Comparison of ENCODE assay signal across 29 cellular contexts in the genomic region with DNA sequence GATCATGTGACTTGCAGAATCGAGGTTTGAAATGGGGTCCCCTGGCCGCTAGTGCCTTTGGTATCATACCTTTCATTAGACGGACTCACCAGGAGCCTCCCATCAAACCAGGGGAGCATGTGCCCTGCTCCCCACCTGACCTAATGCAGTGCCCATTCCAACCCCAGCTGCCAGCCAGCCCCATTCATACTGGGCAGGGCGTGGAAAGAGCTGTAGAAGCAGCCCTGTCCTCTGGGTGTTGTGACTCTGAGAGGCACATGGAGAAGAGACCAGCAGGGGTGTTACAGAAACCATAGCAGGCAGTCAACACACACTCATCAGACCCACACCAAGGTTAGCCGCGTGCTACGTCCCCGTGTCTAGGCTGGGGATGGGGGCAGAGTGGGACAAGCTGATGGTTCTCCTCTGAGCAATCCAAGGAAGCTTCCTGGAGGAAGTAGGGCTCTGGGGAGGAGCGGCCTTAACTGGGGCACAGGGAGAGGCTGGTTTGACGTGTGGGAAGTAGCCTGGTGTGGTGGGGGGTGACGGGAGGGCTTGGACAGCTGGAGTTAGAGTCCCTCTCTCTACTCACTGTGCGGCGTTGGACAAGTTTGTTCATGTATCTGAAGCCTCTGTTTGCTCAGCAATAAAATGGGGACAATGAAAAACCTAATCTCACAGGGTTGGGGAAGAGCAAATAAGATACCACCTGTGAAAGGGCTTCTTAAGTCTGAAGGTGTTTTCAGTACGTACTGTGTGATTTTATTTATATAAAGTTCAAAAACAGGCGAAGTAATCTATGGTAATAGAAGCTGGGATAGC. TPM values are rescaled to one million over a fixed set of nuclear protein-coding genes. Genes with fewer than 3 reads are reported as not detected.
DNase-seq lines count a peak whose midpoint lies in the region; ATAC-seq and TF ChIP-seq lines count a peak whose summit lies in the region.
"Had no signal": no experiment of that assay in that cellular context is flagged by ENCODE, and none has a peak within 500 bp of the region (broad histone marks: within the 10 kb centered on the region; RNA-seq: fewer than 3 reads in every experiment).

No MANE protein-coding gene starts in this region.

- H2BK15ac ChIP-seq in IMR-90 (ENCODE audit: low read depth, low read length): no peak overlapping the region

- H2BK20ac ChIP-seq in IMR-90 (ENCODE audit: low read depth, low read length): no peak overlapping the region

- peaks cover 0 to 2% (median 0%) of the 10 kb centered on the region in 7 donors for H3K9me3 Mint-ChIP-seq in CD14-positive monocyte
- H3K9me3 Mint-ChIP-seq: activated CD8-positive, alpha-beta T cell treated with anti-CD3 and anti-CD28 coated beads for 36 hours; activated T-helper 17 cell treated with anti-CD3 and anti-CD28 coated beads, Interleukin-2, amount 50 U/mL, for 72 hours; nephron progenitor cell; stimulated activated effector memory CD8-positive, alpha-beta T cell treated with anti-CD3 and anti-CD28 coated beads, Interleukin-12 subunit alpha, Interleukin-12 subunit beta, amount 100 ng/mL, for 72 hours; type B pancreatic cell had no signal

- H3K4me1 ChIP-seq in IMR-90 (ENCODE audit: control insufficient read depth, insufficient read depth, low read length) (peaks cover 6% of the 10 kb centered on the region; the same call in 1 of the 2 replicates), OCI-LY7 (ENCODE audit: insufficient read depth, low read length, poor library complexity, severe bottlenecking) (no peaks in the 10 kb centered on the region)

- H3K27ac ChIP-seq in IMR-90 (ENCODE audit: insufficient read depth, low read length) (no peak overlapping the region), OCI-LY7 (ENCODE audit: low read depth, low read length, poor library complexity, severe bottlenecking) (no peak overlapping the region)
- H3K27ac ChIP-seq: brain microvascular endothelial cell, gastroesophageal sphincter had no signal

- no peaks in the 10 kb centered on the region for H3K36me3 ChIP-seq in IMR-90 (ENCODE audit: control insufficient read depth, insufficient read depth, low read length)
- H3K36me3 ChIP-seq in OCI-LY7 (ENCODE audit: insufficient read depth, low read length): no peaks in the 10 kb centered on the region
- H3K36me3 ChIP-seq: brain microvascular endothelial cell, gastroesophageal sphincter had no signal

- no peak overlapping the region for H3K56ac ChIP-seq in IMR-90 (ENCODE audit: extremely low read depth, insufficient read depth, low read length)

- no peak overlapping the region for H2BK120ac ChIP-seq in IMR-90 (ENCODE audit: low read depth, low read length)

- no peak overlapping the region for H3K27ac Mint-ChIP-seq in CD14-positive monocyte
- H3K27ac Mint-ChIP-seq: activated CD8-positive, alpha-beta T cell treated with anti-CD3 and anti-CD28 coated beads for 36 hours; activated T-helper 17 cell treated with anti-CD3 and anti-CD28 coated beads, Interleukin-2, amount 50 U/mL, for 72 hours; GM23338; nephron progenitor cell; stimulated activated effector memory CD8-positive, alpha-beta T cell treated with anti-CD3 and anti-CD28 coated beads, Interleukin-12 subunit alpha, Interleukin-12 subunit beta, amount 100 ng/mL, for 72 hours; type B pancreatic cell had no signal

- H3K4me1 Mint-ChIP-seq in CD14-positive monocyte: no peaks in the 10 kb centered on the region
- H3K4me1 Mint-ChIP-seq: activated T-helper 17 cell treated with anti-CD3 and anti-CD28 coated beads, Interleukin-2, amount 50 U/mL, for 72 hours; stimulated activated effector memory CD8-positive, alpha-beta T cell treated with anti-CD3 and anti-CD28 coated beads, Interleukin-12 subunit alpha, Interleukin-12 subunit beta, amount 100 ng/mL, for 72 hours had no signal

- no peaks in the 10 kb centered on the region for H3K9me2 ChIP-seq in OCI-LY7 (ENCODE audit: insufficient read depth, low read length)

- H3K14ac ChIP-seq in IMR-90 (replicated peaks; ENCODE audit: low read depth, low read length): no peak overlapping the region

- dilution Hi-C loops in IMR-90 (cut with HindIII; ENCODE audit: low sequenced_read_pairs, unreplicated experiment): no loop called here

- H2BK5ac ChIP-seq in IMR-90 (ENCODE audit: low read depth, low read length, poor library complexity, severe bottlenecking): no peak overlapping the region

- peaks cover 2% of the 10 kb centered on the region; the same call in 1 of the 2 replicates for H3K27me3 ChIP-seq in IMR-90 (ENCODE audit: control insufficient read depth, insufficient read depth, low read length)
- H3K27me3 ChIP-seq: brain microvascular endothelial cell had no signal

- no peaks in the 10 kb centered on the region for H3K9me3 ChIP-seq in IMR-90 (ENCODE audit: control insufficient read depth, insufficient read depth, low read length)
- no peaks in the 10 kb centered on the region for H3K9me3 ChIP-seq in OCI-LY7 (ENCODE audit: low read length)
- H3K9me3 ChIP-seq: gastroesophageal sphincter had no signal

- no peaks in the 10 kb centered on the region for H4K20me1 ChIP-seq in IMR-90 (ENCODE audit: insufficient read depth, low read length)
- H4K20me1 ChIP-seq in OCI-LY7 (ENCODE audit: insufficient read depth, low read length): no peaks in the 10 kb centered on the region

- CTCF ChIA-PET in IMR-90 (lab: Yijun Ruan, JAX): no interaction called here
- CTCF ChIA-PET in OCI-LY7 (lab: Charles Lee; ENCODE audit: unreplicated experiment): no interaction called here

- TF ChIP-seq CTCF in CD14-positive monocyte (IDR thresholded peaks at IDR 0.05) (no peak), IMR-90 (conservative IDR thresholded peaks at IDR 0.05; ENCODE audit: low read depth, low read length) (no peak), OCI-LY7 (conservative IDR thresholded peaks at IDR 0.05; ENCODE audit: low read length) (no peak)

- no peak overlapping the region for H3K18ac ChIP-seq in IMR-90 (ENCODE audit: low read depth, low read length)

- 87% methylated on average over 3 of the region's 15 CpGs; no CpG with 5 or more reads in 1 of the 2 experiments for WGBS in IMR-90 (ENCODE audit: extremely low coverage in 2 of 2, insufficient read length in 1 of 2), 2 experiments

- no peak overlapping the region for H3K4ac ChIP-seq in IMR-90 (ENCODE audit: low read depth, low read length)

- peaks cover 8 to 30% (median 17%) of the 10 kb centered on the region in 3 donors for H3K27me3 Mint-ChIP-seq in CD14-positive monocyte (ENCODE audit: low read depth in 3 of 3)

- POLR2A ChIA-PET in IMR-90 (lab: Charles Lee; ENCODE audit: unreplicated experiment): no interaction called here
- POLR2A ChIA-PET in OCI-LY7 (lab: Charles Lee): no interaction called here

- no peak overlapping the region for H4K5ac ChIP-seq in IMR-90 (ENCODE audit: low read depth, low read length)

- no peak overlapping the region for H3K9ac ChIP-seq in IMR-90 (ENCODE audit: low read depth, low read length)

- no peak for TF ChIP-seq RAD21 in IMR-90 (IDR thresholded peaks at IDR 0.05; ENCODE audit: low read length)

- no TSS peak for BruUV-seq in IMR-90 (replicated peaks; lab: Mats Ljungman, UMichigan)
- no TSS peak for BruUV-seq in OCI-LY7 (replicated peaks; lab: Mats Ljungman, UMichigan)

- DNase-seq in CD14-positive monocyte (ENCODE audit: low spot score) (peak; percentile 3), IMR-90 (no peak), SHP77 (lab: John Stamatoyannopoulos, UW) (peak; percentile 41 to 42), left colon (peak in 1 of 2 donors; percentile 41), OCI-LY7 (ENCODE audit: low spot score) (no peak), mucosa of gallbladder (ENCODE audit: low spot score) (no peak), iPS-NIHi7 (ENCODE audit: extremely low spot score) (no peak)
- DNase-seq: activated CD8-positive, alpha-beta T cell treated with anti-CD3 and anti-CD28 coated beads for 36 hours; activated naive CD4-positive, alpha-beta T cell treated with anti-CD3 and anti-CD28 coated beads, Interleukin-2, amount 50 U/mL, for 16 hours; amygdala; brain microvascular endothelial cell; COR-L47; DND-41; GF-D8; hippocampal formation; KG1; MM.1S; NCI-H1417 treated with DMSO at 0.1 percent for 48 hours; NCI-H2029 treated with DMSO at 0.1 percent for 48 hours; NCI-H774; nephron progenitor cell; substantia nigra had no signal

- intact Hi-C loops in CD14-positive monocyte (cut with micrococcal nuclease): no loop called here
- intact Hi-C loops in IMR-90 (cut with micrococcal nuclease): no loop called here
- intact Hi-C loops in left colon (cut with DNase I, micrococcal nuclease): no loop called here
- intact Hi-C loops in OCI-LY7 (cut with micrococcal nuclease; ENCODE audit: unreplicated experiment): no loop called here

- H2AK9ac ChIP-seq in IMR-90 (replicated peaks; ENCODE audit: low read depth, low read length, poor library complexity): peak overlapping the region; percentile 37

- H2AK5ac ChIP-seq in IMR-90 (ENCODE audit: low read depth, low read length): no peak overlapping the region

- ATAC-seq in IMR-90 (ENCODE audit: low read depth): no peak
- peak; percentile 94 for ATAC-seq in left colon
- ATAC-seq in HG03025 (IDR thresholded peaks at IDR 0.05; ENCODE audit: low FRiP score, unreplicated experiment): no peak
- ATAC-seq: activated CD8-positive, alpha-beta T cell treated with anti-CD3 and anti-CD28 coated beads for 36 hours; activated T-helper 17 cell treated with anti-CD3 and anti-CD28 coated beads, Interleukin-2, amount 50 U/mL, for 72 hours; gastroesophageal sphincter; GM23338 had no signal

- in situ Hi-C loops in IMR-90 (cut with MboI; ENCODE audit: low sequenced_read_pairs): no loop called here

- H3K4me3 Mint-ChIP-seq in CD14-positive monocyte: no peak overlapping the region
- H3K4me3 Mint-ChIP-seq: activated CD8-positive, alpha-beta T cell treated with anti-CD3 and anti-CD28 coated beads for 36 hours; activated T-helper 17 cell treated with anti-CD3 and anti-CD28 coated beads, Interleukin-2, amount 50 U/mL, for 72 hours; GM23338; nephron progenitor cell; stimulated activated effector memory CD8-positive, alpha-beta T cell treated with anti-CD3 and anti-CD28 coated beads, Interleukin-12 subunit alpha, Interleukin-12 subunit beta, amount 100 ng/mL, for 72 hours; type B pancreatic cell had no signal

- no peak overlapping the region for H3K4me2 ChIP-seq in IMR-90 (ENCODE audit: low read depth, low read length)
- H3K4me2 ChIP-seq in OCI-LY7 (ENCODE audit: low read length): no peak overlapping the region
- H3K4me2 ChIP-seq: GM23338 had no signal

- H3K4me3 ChIP-seq in IMR-90 (ENCODE audit: insufficient read depth, low read depth, low read length) (no peak overlapping the region), OCI-LY7 (ENCODE audit: low read depth, low read length, poor library complexity, severe bottlenecking) (no peak overlapping the region)
- H3K4me3 ChIP-seq: gastroesophageal sphincter, GM23338 had no signal

- no peaks in the 10 kb centered on the region for H3K36me3 Mint-ChIP-seq in CD14-positive monocyte
- H3K36me3 Mint-ChIP-seq: stimulated activated effector memory CD8-positive, alpha-beta T cell treated with anti-CD3 and anti-CD28 coated beads, Interleukin-12 subunit alpha, Interleukin-12 subunit beta, amount 100 ng/mL, for 72 hours; type B pancreatic cell had no signal

- H2AFZ ChIP-seq in IMR-90 (replicated peaks; ENCODE audit: low read length, poor library complexity) (no peak overlapping the region), OCI-LY7 (ENCODE audit: low read length) (no peak overlapping the region)
- H2AFZ ChIP-seq: GM23338 had no signal

- H4K91ac ChIP-seq in IMR-90 (ENCODE audit: insufficient read depth, low read depth, low read length): no peak overlapping the region

- no peaks in the 10 kb centered on the region for H3K79me1 ChIP-seq in IMR-90 (ENCODE audit: low read depth in 1 of 2, low read length in 2 of 2)

- TF ChIP-seq POLR2A in IMR-90 (IDR thresholded peaks at IDR 0.05; ENCODE audit: low read depth, low read length): no peak

- H3K79me2 ChIP-seq in OCI-LY7 (ENCODE audit: insufficient read depth, low read depth, low read length): no peaks in the 10 kb centered on the region

- no peak overlapping the region for H3K23ac ChIP-seq in IMR-90 (ENCODE audit: low read depth, low read length)

- H4K8ac ChIP-seq in IMR-90 (ENCODE audit: low read depth in 2 of 2, low read length in 2 of 2): no peak overlapping the region

- H3K9me1 ChIP-seq in IMR-90 (ENCODE audit: insufficient read depth, low read length): peaks cover 2% of the 10 kb centered on the region; the same call in 1 of the 2 replicates

RNA-seq across cellular contexts. Expression of gene GRIK4, which starts 13.9 kb away (rescaled TPM):
- not detected for polyA plus RNA-seq in CD14-positive monocyte
- under 0.01 and 0.18 TPM in 2 replicates for total RNA-seq in IMR-90 (2012; rRNA removed)
- polyA plus RNA-seq in IMR-90 (2012; rRNA removed): 0.29 and 0.38 TPM in 2 replicates
- 0.25 and 0.36 TPM in 2 replicates for polyA plus RNA-seq in IMR-90 (2012; cell fraction: cytosol; rRNA removed)
- polyA plus RNA-seq in IMR-90 (2012; cell fraction: nucleus; rRNA removed; ENCODE audit: low replicate concordance): 0.39 and 0.41 TPM in 2 replicates
- under 1 TPM; 0.15 to 0.20 TPM for total RNA-seq in left colon
- total RNA-seq in OCI-LY7 (2014; rRNA removed; shearing (Covaris generic)): 0.05 and 0.06 TPM in 2 replicates
- total RNA-seq in OCI-LY7 (2022): 0.17 TPM in 1 of 2 replicates, not detected in the other
- 2.9 TPM for total RNA-seq in mucosa of gallbladder
- total RNA-seq: activated CD8-positive, alpha-beta T cell treated with anti-CD3 and anti-CD28 coated beads for 36 hours; activated T-helper 17 cell treated with anti-CD3 and anti-CD28 coated beads, Interleukin-2, amount 50 U/mL, for 72 hours had no signal
- polyA plus RNA-seq: BJ had no signal

Comparison
In these comparisons a context has a peak if more than half of its experiments do, and no peak if none do; other contexts are left out.
1. DNase-seq: peak in CD14-positive monocyte (single experiment) and SHP77 (2 of 2); none in IMR-90 (single experiment), OCI-LY7 (single experiment), mucosa of gallbladder (single experiment) and iPS-NIHi7 (single experiment).